ENCODE assay signal across 1 cellular context in genomic region chr6:80094017-80094416, GRCh38.
A peak's percentile ranks its signal among the peaks of the same experiment; 100 is the strongest.
TF ChIP-seq lines count a peak whose summit lies in the region.

No MANE protein-coding gene starts in this region.

TF ChIP-seq in IMR-90, 13 proteins besides CTCF, POLR2A, EP300 and RAD21:
- TF ChIP-seq SMC3 (IDR thresholded peaks at IDR 0.05; ENCODE audit: low read depth, low read length) (peak; percentile 65), CHD1 (IDR thresholded peaks at IDR 0.05; ENCODE audit: low read depth, low read length) (no peak)
